In the genomic region with DNA sequence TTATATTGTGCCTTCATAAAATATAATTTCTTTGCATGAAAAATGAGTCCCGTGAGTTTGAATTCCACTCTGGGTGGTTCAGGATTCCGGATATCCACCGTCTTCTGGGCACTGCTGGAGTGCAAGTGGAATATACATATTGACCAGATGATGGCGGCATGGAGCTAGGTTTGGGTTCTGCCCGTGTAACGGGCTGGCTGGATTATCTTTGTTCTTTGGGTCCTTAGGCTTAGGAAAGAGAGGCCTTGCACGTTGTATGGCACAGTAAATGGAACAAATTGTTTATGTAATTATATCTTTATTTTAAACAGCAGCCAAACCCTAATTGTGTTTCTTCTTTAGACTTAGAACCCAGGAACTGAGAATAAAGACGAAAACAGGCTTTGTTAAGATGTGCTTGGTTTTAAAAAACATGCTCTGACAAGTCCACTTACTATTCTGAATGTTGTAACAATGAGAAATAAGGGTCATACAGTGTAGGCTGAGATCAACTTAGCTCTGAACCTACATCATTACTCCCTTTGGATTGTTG, we compare ENCODE assay signal across 8 cellular contexts. TPM values are rescaled to one million over a fixed set of nuclear protein-coding genes. Genes with fewer than 3 reads are reported as not detected.
DNase-seq lines count a peak whose midpoint lies in the region; ATAC-seq lines count a peak whose summit lies in the region.

No MANE protein-coding gene starts in this region.

- no peaks in the 10 kb centered on the region for H3K36me3 ChIP-seq in CD4-positive, alpha-beta memory T cell (ENCODE audit: insufficient read depth, low read length)

- no peaks in the 10 kb centered on the region for H3K27me3 ChIP-seq in CD4-positive, alpha-beta memory T cell (ENCODE audit: insufficient read depth, low read length)

- H3K4me1 Mint-ChIP-seq in CD4-positive, alpha-beta memory T cell = peaks cover 0 to 2% (median 1%) of the 10 kb centered on the region in 4 donors

- no peaks in the 10 kb centered on the region for H3K9me3 Mint-ChIP-seq in CD4-positive, alpha-beta memory T cell

- no peaks in the 10 kb centered on the region for H3K36me3 Mint-ChIP-seq in CD4-positive, alpha-beta memory T cell

- no peaks in the 10 kb centered on the region for H3K9me3 ChIP-seq in CD4-positive, alpha-beta memory T cell (ENCODE audit: control insufficient read depth in 1 of 2, low read length in 2 of 2)

- no peak overlapping the region for H3K27ac ChIP-seq in CD4-positive, alpha-beta memory T cell (ENCODE audit: low read depth, low read length)

- CTCF ChIA-PET in CD4-positive, alpha-beta memory T cell (lab: Charles Lee; ENCODE audit: partially characterized antibody) = interaction anchor here (0.6 to 10.2 kb wide), 24 partner anchors 9 to 653 kb away, joined by 3 to 181 read pairs (median 4); partner anchors contain the start of gene ACBD6

- no peak overlapping the region for H3K27ac Mint-ChIP-seq in CD4-positive, alpha-beta memory T cell

- POLR2A ChIA-PET in CD4-positive, alpha-beta memory T cell (lab: Charles Lee; ENCODE audit: partially characterized antibody) = interaction anchor here (1.0 to 1.9 kb wide), 3 partner anchors 13 to 644 kb away, joined by 3 to 4 read pairs (median 4); no protein-coding TSS in a partner anchor

- intact Hi-C loops in CD4-positive, alpha-beta memory T cell (cut with micrococcal nuclease) = loop anchor here (1.0 to 5.0 kb wide), 4 partner anchors 345 to 911 kb away; no protein-coding TSS in a partner anchor

- ATAC-seq in GM19372 (IDR thresholded peaks at IDR 0.05; ENCODE audit: low read depth, unreplicated experiment) (peak; percentile 98), HG03521 (IDR thresholded peaks at IDR 0.05; ENCODE audit: unreplicated experiment) (peak; percentile 82)

- no peak overlapping the region for H3K4me3 ChIP-seq in CD4-positive, alpha-beta memory T cell (ENCODE audit: low read length in 2 of 2)

- peaks cover 4% of the 10 kb centered on the region in 2 donors for H3K27me3 Mint-ChIP-seq in CD4-positive, alpha-beta memory T cell

- no peak overlapping the region for H3K4me3 Mint-ChIP-seq in CD4-positive, alpha-beta memory T cell

- DNase-seq in CD4-positive, alpha-beta memory T cell = peak; percentile 48 to 62 (median 55)
- peak; percentile 60 for DNase-seq in NCI-H748 (lab: John Stamatoyannopoulos, UW; ENCODE audit: unreplicated experiment)
- DNase-seq in activated CD4-positive, alpha-beta T cell treated with anti-CD3 and anti-CD28 coated beads, Interleukin-2, amount 50 U/mL, for 24 hours (ENCODE audit: low read depth in 1 of 2, low spot score in 1 of 2) = peak; percentile 7 to 54
- DNase-seq in ecto neural progenitor cell (ENCODE audit: low spot score) = peak; percentile 76
- peak; percentile 94 for DNase-seq in medulla oblongata (ENCODE audit: extremely low spot score)
- peak; percentile 21 to 28 for DNase-seq in stimulated activated CD8-positive, alpha-beta memory T cell treated with anti-CD3 and anti-CD28 coated beads, Interleukin-4, amount 100 ng/mL, for 4 hours (ENCODE audit: low read depth in 2 of 2, low spot score in 1 of 2)

- H3K4me1 ChIP-seq in CD4-positive, alpha-beta memory T cell (ENCODE audit: insufficient read depth, low read length) = peaks cover 3% of the 10 kb centered on the region

RNA-seq across cellular contexts. Expression of gene ACBD6, which starts 13.5 kb away (rescaled TPM):
- total RNA-seq in CD4-positive, alpha-beta memory T cell = 10 to 100 TPM; 55.1 to 64.2 TPM
- polyA plus RNA-seq in CD4-positive, alpha-beta memory T cell = 10 to 100 TPM; 31.7 to 34.8 TPM

RNA-seq across cellular contexts. Expression of gene OVAAL, which starts 42.8 kb away (rescaled TPM):
- total RNA-seq in CD4-positive, alpha-beta memory T cell = not detected
- polyA plus RNA-seq in CD4-positive, alpha-beta memory T cell = not detected

Comparison
In these comparisons a context has a peak if more than half of its experiments do, and no peak if none do; other contexts are left out.
1. DNase-seq: peak in every context shown above with its lines; median percentile 94 in medulla oblongata; 76 in ecto neural progenitor cell; 60 in NCI-H748; 55 in CD4-positive, alpha-beta memory T cell; 30 in activated CD4-positive, alpha-beta T cell treated with anti-CD3 and anti-CD28 coated beads, Interleukin-2, amount 50 U/mL, for 24 hours; 24 in stimulated activated CD8-positive, alpha-beta memory T cell treated with anti-CD3 and anti-CD28 coated beads, Interleukin-4, amount 100 ng/mL, for 4 hours.